1 cellular context compared by ENCODE assay signal in the genomic region with DNA sequence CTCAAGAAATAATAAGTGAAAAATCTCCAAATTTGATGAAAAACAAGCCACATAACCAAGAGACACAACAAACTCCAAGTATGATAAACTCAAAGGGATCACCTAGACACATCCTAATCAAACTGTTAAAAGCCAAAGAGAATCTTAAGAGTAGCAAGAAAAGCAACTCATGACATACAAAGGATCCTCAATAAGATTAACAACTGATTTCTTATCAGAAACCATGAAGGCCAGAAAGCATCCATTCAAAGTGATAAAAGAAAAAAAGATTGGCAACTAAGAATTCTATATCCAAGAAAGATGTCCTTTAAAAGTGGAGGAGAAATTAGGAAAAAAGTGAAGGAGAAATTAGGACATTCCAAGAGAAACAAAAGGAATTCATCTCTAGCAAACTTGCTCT.
TF ChIP-seq lines count a peak whose summit lies in the region.

No MANE protein-coding gene starts in this region.

TF ChIP-seq in HEK293, 187 proteins besides CTCF, POLR2A, EP300 and RAD21 (continued from another document):
- TF ChIP-seq, protein P1, sequence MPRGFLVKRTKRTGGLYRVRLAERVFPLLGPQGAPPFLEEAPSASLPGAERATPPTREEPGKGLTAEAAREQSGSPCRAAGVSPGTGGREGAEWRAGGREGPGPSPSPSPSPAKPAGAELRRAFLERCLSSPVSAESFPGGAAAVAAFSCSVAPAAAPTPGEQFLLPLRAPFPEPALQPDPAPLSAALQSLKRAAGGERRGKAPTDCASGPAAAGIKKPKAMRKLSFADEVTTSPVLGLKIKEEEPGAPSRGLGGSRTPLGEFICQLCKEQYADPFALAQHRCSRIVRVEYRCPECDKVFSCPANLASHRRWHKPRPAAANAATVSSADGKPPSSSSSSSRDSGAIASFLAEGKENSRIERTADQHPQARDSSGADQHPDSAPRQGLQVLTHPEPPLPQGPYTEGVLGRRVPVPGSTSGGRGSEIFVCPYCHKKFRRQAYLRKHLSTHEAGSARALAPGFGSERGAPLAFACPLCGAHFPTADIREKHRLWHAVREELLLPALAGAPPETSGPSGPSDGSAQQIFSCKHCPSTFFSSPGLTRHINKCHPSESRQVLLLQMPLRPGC (tag by site-specific recombination; IDR thresholded peaks at IDR 0.05): no peak
